27 cellular contexts compared by ENCODE assay signal in the genomic region with DNA sequence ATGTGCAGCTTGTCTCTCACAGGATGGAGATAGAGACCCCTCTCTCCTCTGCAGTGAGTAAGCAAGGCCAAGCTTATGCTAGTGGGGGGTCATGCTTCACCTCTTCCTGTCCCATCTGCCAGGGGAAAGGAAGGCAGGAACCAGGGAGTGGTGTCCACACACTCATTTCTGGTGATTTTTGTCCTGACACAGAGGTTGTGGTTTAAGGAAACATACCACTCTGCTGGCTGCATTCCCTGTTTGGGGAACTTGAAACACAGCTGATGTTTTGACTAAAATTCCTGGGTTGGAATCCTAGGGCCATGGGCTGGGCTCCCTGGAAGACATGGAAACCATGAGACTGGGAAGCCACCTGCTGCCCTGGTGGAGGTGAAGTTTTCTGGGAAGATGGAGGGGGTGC. TPM values are rescaled to one million over a fixed set of nuclear protein-coding genes. Genes with fewer than 3 reads are reported as not detected.
"Had no signal": no experiment of that assay in that cellular context is flagged by ENCODE, and none has a peak within 500 bp of the region (broad histone marks: within the 10 kb centered on the region; RNA-seq: fewer than 3 reads in every experiment).

No MANE protein-coding gene starts in this region.

- H3K27ac Mint-ChIP-seq: naive thymus-derived CD8-positive, alpha-beta T cell; type B pancreatic cell had no signal

- H3K4me3 ChIP-seq: coronary artery, heart left ventricle, right atrium auricular region, smooth muscle cell, suprapubic skin, thyroid gland had no signal

- DNase-seq: effector CD8-positive, alpha-beta T cell; heart left ventricle; hypothalamus; kidney glomerular epithelial cell; mesendoderm; naive thymus-derived CD8-positive, alpha-beta T cell; stimulated activated CD4-positive, alpha-beta T cell treated with anti-CD3 and anti-CD28 coated beads, Interleukin-2, amount 100 ng/mL, for 48 hours; stimulated activated naive CD4-positive, alpha-beta T cell treated with Interleukin-2 at 50 U/mL for 16 hours; thyroid gland had no signal

- H3K27me3 ChIP-seq: heart left ventricle, right atrium auricular region, thyroid gland had no signal

- ATAC-seq: esophagus mucosa; heart left ventricle; naive thymus-derived CD8-positive, alpha-beta T cell had no signal

- H3K27ac ChIP-seq: coronary artery, heart left ventricle, neutrophil, right atrium auricular region, suprapubic skin, thyroid gland had no signal

- H3K4me1 ChIP-seq: right atrium auricular region, suprapubic skin, thyroid gland had no signal

- H3K4me3 Mint-ChIP-seq: naive thymus-derived CD8-positive, alpha-beta T cell; type B pancreatic cell had no signal

- H3K9me3 Mint-ChIP-seq: type B pancreatic cell had no signal

- H3K36me3 ChIP-seq: heart left ventricle, neutrophil, right atrium auricular region, suprapubic skin, thyroid gland had no signal

- H3K36me3 Mint-ChIP-seq: naive thymus-derived CD8-positive, alpha-beta T cell; type B pancreatic cell had no signal

- H3K9me3 ChIP-seq: heart left ventricle, neutrophil, right atrium auricular region, suprapubic skin, thyroid gland had no signal

- FAIRE-seq: frontal cortex, islet of Langerhans, urothelium cell line had no signal

- H3K4me2 ChIP-seq: smooth muscle cell had no signal

RNA-seq across cellular contexts. Expression of gene C10orf120, which starts 21.4 kb away (rescaled TPM):
- total RNA-seq: dermis microvascular lymphatic vessel endothelial cell; esophagus mucosa; fibroblast of lung; frontal cortex; glomerular endothelial cell; heart left ventricle; liver; lung microvascular endothelial cell; naive thymus-derived CD8-positive, alpha-beta T cell; osteocyte; posterior vena cava; right atrium auricular region; smooth muscle cell; suprapubic skin; thyroid gland had no signal
- polyA plus RNA-seq: fibroblast of lung; heart left ventricle; liver; naive thymus-derived CD8-positive, alpha-beta T cell; neural cell; smooth muscle cell had no signal
